In genomic region chr5:127452626-127453025, GRCh38 we compare ENCODE assay signal across 23 cellular contexts.
DNase-seq lines count a peak whose midpoint lies in the region; ATAC-seq, FAIRE-seq and TF ChIP-seq lines count a peak whose summit lies in the region.
"Had no signal": no experiment of that assay in that cellular context is flagged by ENCODE, and none has a peak within 500 bp of the region (broad histone marks: within the 10 kb centered on the region; RNA-seq: fewer than 3 reads in every experiment).

No MANE protein-coding gene starts in this region.

- FAIRE-seq in small intestine (lab: Jason Lieb, UNC): no peak
- FAIRE-seq: A204.1, D721Med, GM12878, GM19239 had no signal

- no peak overlapping the region for H3K4me3 Mint-ChIP-seq in natural killer cell treated with Interleukin-12 subunit alpha and Interleukin-12 subunit beta and Interleukin-15 and Interleukin-18, amount 100 ng/mL, for 72 hours
- H3K4me3 Mint-ChIP-seq in natural killer cell: no peak overlapping the region
- H3K4me3 Mint-ChIP-seq: CD14-positive monocyte; CD4-positive, alpha-beta T cell; CD8-positive, alpha-beta memory T cell; HFFc6 had no signal

- no peaks in the 10 kb centered on the region for H3K9me3 Mint-ChIP-seq in natural killer cell treated with Interleukin-12 subunit alpha and Interleukin-12 subunit beta and Interleukin-15 and Interleukin-18, amount 100 ng/mL, for 72 hours
- no peaks in the 10 kb centered on the region for H3K9me3 Mint-ChIP-seq in natural killer cell
- H3K9me3 Mint-ChIP-seq: CD14-positive monocyte; CD4-positive, alpha-beta T cell; CD8-positive, alpha-beta memory T cell; HFFc6 had no signal

- peak; percentile 27 to 50 for ATAC-seq in natural killer cell treated with Interleukin-12 subunit alpha and Interleukin-12 subunit beta and Interleukin-15 and Interleukin-18, amount 100 ng/mL, for 72 hours
- ATAC-seq in natural killer cell (no peak), left colon (peak; percentile 71)
- ATAC-seq: GM12878 had no signal

- H3K36me3 Mint-ChIP-seq in natural killer cell treated with Interleukin-12 subunit alpha and Interleukin-12 subunit beta and Interleukin-15 and Interleukin-18, amount 100 ng/mL, for 72 hours: no peaks in the 10 kb centered on the region
- no peaks in the 10 kb centered on the region for H3K36me3 Mint-ChIP-seq in natural killer cell
- H3K36me3 Mint-ChIP-seq: CD14-positive monocyte; CD8-positive, alpha-beta memory T cell had no signal

- H3K27me3 Mint-ChIP-seq in natural killer cell treated with Interleukin-12 subunit alpha and Interleukin-12 subunit beta and Interleukin-15 and Interleukin-18, amount 100 ng/mL, for 72 hours: peaks cover 0 to 14% of the 10 kb centered on the region in 2 donors
- H3K27me3 Mint-ChIP-seq in natural killer cell (ENCODE audit: low read depth in 2 of 2): peaks cover 4 to 17% of the 10 kb centered on the region in 2 donors

- H3K4me1 ChIP-seq in small intestine (ENCODE audit: control insufficient read depth in 2 of 2, insufficient read depth in 1 of 2, low read depth in 1 of 2, low read length in 1 of 2): peaks cover 0 to 4% of the 10 kb centered on the region in 2 donors
- H3K4me1 ChIP-seq: BE2C; BLaER1 treated with 17β-estradiol and CSF1 and Interleukin-3, amounts not matched to agents 10 nM and 100 nM had no signal

- WGBS in small intestine, 3 donors: 19 to 45% (median 28%) methylated on average over 4 of the region's 4 CpGs

- DNase-seq in natural killer cell treated with Interleukin-12 subunit alpha and Interleukin-12 subunit beta and Interleukin-15 and Interleukin-18, amount 100 ng/mL, for 72 hours (ENCODE audit: low spot score): no peak
- DNase-seq in natural killer cell (no peak), left colon (no peak), small intestine (peak; percentile 94), NCI-H748 treated with DMSO at 0.1 percent for 48 hours (lab: John Stamatoyannopoulos, UW) (no peak), cortex of kidney (lab: John Stamatoyannopoulos, UW) (no peak)
- DNase-seq: BE2C; CD4-positive, alpha-beta T cell; CD8-positive, alpha-beta memory T cell; DMS 273 treated with DMSO at 0.1 percent for 48 hours; DMS79; EL; GDM1; GM23248; HFFc6 had no signal

- no peaks in the 10 kb centered on the region for H3K36me3 ChIP-seq in small intestine (ENCODE audit: control insufficient read depth in 2 of 2, insufficient read depth in 2 of 2, low read length in 2 of 2)
- H3K36me3 ChIP-seq: BE2C; BLaER1 treated with 17β-estradiol and CSF1 and Interleukin-3, amounts not matched to agents 10 nM and 100 nM; HAP-1 had no signal

- TF ChIP-seq CTCF in natural killer cell (IDR thresholded peaks at IDR 0.05): no peak

- H3K27me3 ChIP-seq in small intestine (ENCODE audit: control insufficient read depth in 2 of 2, insufficient read depth in 2 of 2, low read length in 2 of 2): no peaks in the 10 kb centered on the region
- H3K27me3 ChIP-seq: BLaER1 treated with 17β-estradiol and CSF1 and Interleukin-3, amounts not matched to agents 10 nM and 100 nM had no signal

- no peaks in the 10 kb centered on the region for H3K9me3 ChIP-seq in small intestine (ENCODE audit: control insufficient read depth, low read depth)
- H3K9me3 ChIP-seq: BE2C; BLaER1 treated with 17β-estradiol and CSF1 and Interleukin-3, amounts not matched to agents 10 nM and 100 nM; HAP-1 had no signal

- intact Hi-C loops in natural killer cell (cut with micrococcal nuclease) (no loop called here), left colon (cut with DNase I, micrococcal nuclease) (no loop called here)

- no peak overlapping the region for H3K27ac Mint-ChIP-seq in natural killer cell treated with Interleukin-12 subunit alpha and Interleukin-12 subunit beta and Interleukin-15 and Interleukin-18, amount 100 ng/mL, for 72 hours
- H3K27ac Mint-ChIP-seq in natural killer cell: no peak overlapping the region
- H3K27ac Mint-ChIP-seq: CD14-positive monocyte; CD4-positive, alpha-beta T cell; HFFc6 had no signal

- no peaks in the 10 kb centered on the region for H3K4me1 Mint-ChIP-seq in natural killer cell treated with Interleukin-12 subunit alpha and Interleukin-12 subunit beta and Interleukin-15 and Interleukin-18, amount 100 ng/mL, for 72 hours (ENCODE audit: low read depth in 2 of 2)
- no peaks in the 10 kb centered on the region for H3K4me1 Mint-ChIP-seq in natural killer cell
- H3K4me1 Mint-ChIP-seq: CD14-positive monocyte; CD8-positive, alpha-beta memory T cell had no signal

- H3K4me3 ChIP-seq in small intestine (ENCODE audit: low read depth in 1 of 2, low read length in 2 of 2): no peak overlapping the region
- H3K4me3 ChIP-seq: BLaER1 treated with 17β-estradiol and CSF1 and Interleukin-3, amounts not matched to agents 10 nM and 100 nM; GM12878; GM23248; HAP-1 had no signal

- H3K27ac ChIP-seq in small intestine (ENCODE audit: low read depth in 1 of 2, low read length in 1 of 2): no peak overlapping the region
- H3K27ac ChIP-seq: 22Rv1; BLaER1 treated with 17β-estradiol and CSF1 and Interleukin-3, amounts not matched to agents 10 nM and 100 nM; GM23248 had no signal

Comparison
In these comparisons a context has a peak if more than half of its experiments do, and no peak if none do; other contexts are left out.
1. ATAC-seq: peak in natural killer cell treated with Interleukin-12 subunit alpha and Interleukin-12 subunit beta and Interleukin-15 and Interleukin-18, amount 100 ng/mL, for 72 hours (2 of 2) and left colon (single experiment); none in natural killer cell (0 of 3).